ENCODE assay signal across 9 cellular contexts in the genomic region with DNA sequence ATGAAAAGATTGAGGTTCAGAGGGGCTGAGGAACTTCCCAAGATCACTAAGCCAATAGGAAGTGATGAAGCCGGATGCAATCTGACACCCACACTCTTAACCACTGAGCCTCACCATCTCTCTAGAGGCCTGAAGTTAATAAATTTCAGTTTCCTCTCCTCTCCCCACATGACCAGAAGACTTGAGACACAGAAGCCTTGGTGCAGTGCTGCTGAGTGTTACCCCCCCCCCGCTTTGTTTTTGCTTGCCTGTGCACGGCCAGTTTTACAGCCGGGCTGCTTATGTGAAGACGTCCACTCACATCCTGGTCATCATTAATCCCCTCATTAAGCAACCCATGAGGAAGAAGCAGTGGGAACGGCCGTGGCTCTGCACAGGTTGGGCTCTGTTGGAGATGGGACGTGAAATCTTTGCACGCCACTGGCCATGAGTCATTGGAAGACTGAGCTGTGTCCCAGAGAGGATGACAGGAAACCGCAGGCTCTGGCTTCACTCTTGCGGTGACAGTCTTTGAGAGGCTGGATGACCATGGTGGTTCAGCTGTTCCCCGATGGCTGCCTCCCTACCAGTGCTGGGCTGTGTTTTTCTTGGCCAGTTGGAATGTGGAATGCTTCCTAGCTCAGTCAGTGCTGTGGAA.
DNase-seq lines count a peak whose midpoint lies in the region; ATAC-seq and TF ChIP-seq lines count a peak whose summit lies in the region.
"Had no signal": no experiment of that assay in that cellular context is flagged by ENCODE, and none has a peak within 500 bp of the region (broad histone marks: within the 10 kb centered on the region; RNA-seq: fewer than 3 reads in every experiment).

No MANE protein-coding gene starts in this region.

- H3K4me1 ChIP-seq in neuronal stem cell (ENCODE audit: control insufficient read depth in 2 of 2, insufficient read depth in 1 of 2, low read depth in 1 of 2, low read length in 2 of 2) = peaks cover 0 to 4% of the 10 kb centered on the region in 2 donors

- TF ChIP-seq POLR2A in GM18505 (IDR thresholded peaks at IDR 0.05; ENCODE audit: borderline replicate concordance, extremely low read depth, insufficient read depth, insufficient read length) = no peak

- no peaks in the 10 kb centered on the region for H3K9me3 ChIP-seq in neuronal stem cell (replicated peaks in 1 of 2; ENCODE audit: control insufficient read depth in 2 of 2, insufficient read depth in 1 of 2, low read depth in 1 of 2, low read length in 2 of 2)

- ATAC-seq in GM18505 (IDR thresholded peaks at IDR 0.05; ENCODE audit: unreplicated experiment) (peak; percentile 85), HG03103 (IDR thresholded peaks at IDR 0.05; ENCODE audit: low read depth, unreplicated experiment) (peak; percentile 83), GM18502 (IDR thresholded peaks at IDR 0.05; ENCODE audit: poor library complexity, unreplicated experiment) (no peak)

- DNase-seq in astrocyte of the cerebellum (ENCODE audit: low read depth) (peak; percentile 100), neuronal stem cell (ENCODE audit: low spot score) (no peak), progenitor cell of endocrine pancreas (ENCODE audit: low spot score, unreplicated experiment) (no peak), OCI-M1 (lab: John Stamatoyannopoulos, UW) (no peak), hypothalamus (lab: John Stamatoyannopoulos, UW) (no peak)

- H2AK5ac ChIP-seq in neuronal stem cell (ENCODE audit: low read depth, low read length) = no peak overlapping the region

- no peak overlapping the region for H3K4me3 Mint-ChIP-seq in progenitor cell of endocrine pancreas (ENCODE audit: low read depth)
- H3K4me3 Mint-ChIP-seq: IgD-negative memory B cell had no signal

- in situ Hi-C loops in astrocyte of the cerebellum (cut with HindIII; ENCODE audit: low sequenced_read_pairs) = no loop called here

- no peak overlapping the region for H2BK5ac ChIP-seq in neuronal stem cell (ENCODE audit: low read length)

- no peak overlapping the region for H3K23ac ChIP-seq in neuronal stem cell (ENCODE audit: low read depth, low read length, poor library complexity)

- H3K14ac ChIP-seq in neuronal stem cell (ENCODE audit: low read length) = no peak overlapping the region

- no peaks in the 10 kb centered on the region for H3K27me3 ChIP-seq in neuronal stem cell (ENCODE audit: control insufficient read depth in 3 of 3, insufficient read depth in 3 of 3, low read depth in 1 of 3, low read length in 3 of 3)

- no peak overlapping the region for H3K4me2 ChIP-seq in neuronal stem cell (ENCODE audit: insufficient read depth, low read length, poor library complexity, severe bottlenecking)

- H3K18ac ChIP-seq in neuronal stem cell (ENCODE audit: low read length) = no peak overlapping the region

- no peak overlapping the region for H4K8ac ChIP-seq in neuronal stem cell (ENCODE audit: low read depth, low read length)

- H3K9ac ChIP-seq in neuronal stem cell (ENCODE audit: low read depth, low read length, poor library complexity) = no peak overlapping the region

- H2BK12ac ChIP-seq in neuronal stem cell (ENCODE audit: low read length) = no peak overlapping the region

- H3K4ac ChIP-seq in neuronal stem cell (ENCODE audit: low read length) = no peak overlapping the region

- no peak overlapping the region for H4K91ac ChIP-seq in neuronal stem cell (ENCODE audit: low read depth, low read length, poor library complexity)

- H3K4me1 Mint-ChIP-seq in progenitor cell of endocrine pancreas (ENCODE audit: low read depth) = no peaks in the 10 kb centered on the region

- H3K27me3 Mint-ChIP-seq in progenitor cell of endocrine pancreas = no peaks in the 10 kb centered on the region
- H3K27me3 Mint-ChIP-seq: IgD-negative memory B cell had no signal

- H3K79me1 ChIP-seq in neuronal stem cell (ENCODE audit: low read depth, low read length) = no peaks in the 10 kb centered on the region

- H3K36me3 Mint-ChIP-seq in progenitor cell of endocrine pancreas (ENCODE audit: insufficient read depth) = no peaks in the 10 kb centered on the region
- H3K36me3 Mint-ChIP-seq: IgD-negative memory B cell had no signal

- no peak overlapping the region for H3K27ac Mint-ChIP-seq in progenitor cell of endocrine pancreas
- H3K27ac Mint-ChIP-seq: IgD-negative memory B cell had no signal

- TF ChIP-seq CTCF in astrocyte of the cerebellum (IDR thresholded peaks at IDR 0.05; ENCODE audit: low read depth, low read length, missing control alignments) (no peak), progenitor cell of endocrine pancreas (IDR thresholded peaks at IDR 0.05; ENCODE audit: unreplicated experiment) (no peak)

- peak overlapping the region; percentile 31 for H2AFZ ChIP-seq in neuronal stem cell (ENCODE audit: low read length)

- H3K4me3 ChIP-seq in astrocyte of the cerebellum (ENCODE audit: low read depth, low read length) (no peak overlapping the region), neuronal stem cell (ENCODE audit: low read length in 2 of 2) (no peak overlapping the region)

- H2BK15ac ChIP-seq in neuronal stem cell (ENCODE audit: low read length) = no peak overlapping the region

- no peaks in the 10 kb centered on the region for H3K36me3 ChIP-seq in neuronal stem cell (replicated peaks in 1 of 2; ENCODE audit: control insufficient read depth in 2 of 2, insufficient read depth in 2 of 2, low read length in 2 of 2)

- no CpG with 5 or more reads among the region's 12 CpGs for WGBS in neuronal stem cell (ENCODE audit: extremely low coverage in 2 of 2, insufficient read length in 2 of 2, insufficient replicate concordance in 1 of 2), 2 donors

- H3K9me3 Mint-ChIP-seq in progenitor cell of endocrine pancreas (ENCODE audit: low read depth) = no peaks in the 10 kb centered on the region

- H3K27ac ChIP-seq in neuronal stem cell (replicated peaks; ENCODE audit: low read length) = no peak overlapping the region

- no peak overlapping the region for H2BK120ac ChIP-seq in neuronal stem cell (ENCODE audit: low read depth, low read length)
